Comparison of ENCODE assay signal across 21 cellular contexts in the genomic region with DNA sequence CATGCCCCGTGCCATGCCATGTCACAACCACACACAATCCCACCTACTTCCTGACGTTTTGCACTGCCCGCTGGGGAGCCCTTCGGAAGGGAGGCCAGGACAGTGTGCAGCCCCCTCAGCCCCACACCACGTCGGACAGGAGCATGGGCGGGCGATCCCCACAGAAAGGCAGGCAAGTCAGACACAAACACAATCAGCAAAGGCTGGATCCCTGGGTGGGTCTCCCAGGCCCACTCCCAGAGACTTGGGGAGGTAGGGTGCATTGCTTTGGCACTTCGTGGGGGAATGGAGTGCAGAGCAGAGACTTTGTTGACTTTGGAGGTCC.
"Had no signal": no experiment of that assay in that cellular context is flagged by ENCODE, and none has a peak within 500 bp of the region (broad histone marks: within the 10 kb centered on the region; RNA-seq: fewer than 3 reads in every experiment).

No MANE protein-coding gene starts in this region.

- H3K27me3 ChIP-seq: heart right ventricle, sigmoid colon, tibial nerve had no signal

- H3K4me1 Mint-ChIP-seq: memory B cell, neural crest cell had no signal

- H3K4me3 ChIP-seq: heart right ventricle, mucosa of descending colon, sigmoid colon, tibial nerve had no signal

- H3K27ac ChIP-seq: sigmoid colon, WERI-Rb-1 had no signal

- ATAC-seq: activated T-cell treated with anti-CD3 and anti-CD28 coated beads, Interleukin-2, amount 50 U/mL, for 72 hours; mucosa of descending colon had no signal

- H3K27me3 Mint-ChIP-seq: memory B cell, naive B cell had no signal

- H3K4me3 Mint-ChIP-seq: activated naive CD4-positive, alpha-beta T cell treated with anti-CD3 and anti-CD28 coated beads for 36 hours; activated T-cell treated with anti-CD3 and anti-CD28 coated beads, Interleukin-2, amount 50 U/mL, for 72 hours; memory B cell; naive B cell; neural crest cell; T-helper 2 cell treated with Interferon-gamma antibody and Interleukin-4, amounts not matched to agents 5 μg/mL and 100 μg/mL, for 36 hours had no signal

- H3K9me3 ChIP-seq: heart right ventricle, mucosa of descending colon, sigmoid colon, tibial nerve had no signal

- H3K9me3 Mint-ChIP-seq: activated naive CD4-positive, alpha-beta T cell treated with anti-CD3 and anti-CD28 coated beads for 36 hours; activated T-cell treated with anti-CD3 and anti-CD28 coated beads, Interleukin-2, amount 50 U/mL, for 72 hours; memory B cell; naive B cell; neural crest cell; T-helper 2 cell treated with Interferon-gamma antibody and Interleukin-4, amounts not matched to agents 5 μg/mL and 100 μg/mL, for 36 hours had no signal

- H3K27ac Mint-ChIP-seq: activated naive CD4-positive, alpha-beta T cell treated with anti-CD3 and anti-CD28 coated beads for 36 hours; activated T-cell treated with anti-CD3 and anti-CD28 coated beads, Interleukin-2, amount 50 U/mL, for 72 hours; memory B cell had no signal

- DNase-seq: activated CD4-positive, alpha-beta T cell treated with anti-CD3 and anti-CD28 coated beads, Interleukin-2, amount 50 U/mL, for 1 hour; activated CD4-positive, CD25-positive, alpha-beta regulatory T cell treated with anti-CD3 and anti-CD28 coated beads, Interleukin-2, amount 50 U/mL, for 72 hours; activated CD8-positive, alpha-beta memory T cell treated with anti-CD3 and anti-CD28 coated beads, Interleukin-2, amount 50 U/mL, for 48 hours; activated effector memory CD4-positive, alpha-beta T cell treated with Interleukin-2 at 50 U/mL for 16 hours; activated naive CD4-positive, alpha-beta T cell treated with anti-CD3 and anti-CD28 coated beads for 36 hours; activated T-cell treated with anti-CD3 and anti-CD28 coated beads, Interleukin-2, amount 50 U/mL, for 72 hours; amygdala; heart right ventricle; islet precursor cell; left cardiac atrium; mucosa of descending colon; naive B cell; sigmoid colon; stimulated activated CD4-positive, alpha-beta T cell treated with anti-CD3 and anti-CD28 coated beads, Interleukin-2, amount 100 ng/mL, for 48 hours; stimulated activated CD8-positive, alpha-beta memory T cell treated with anti-CD3 and anti-CD28 coated beads, Interleukin-4, amount 100 ng/mL, for 48 hours; stimulated activated naive CD4-positive, alpha-beta T cell; WERI-Rb-1 had no signal
